ENCODE assay signal across 18 cellular contexts in genomic region chr17:71024172-71024571, GRCh38.
DNase-seq lines count a peak whose midpoint lies in the region; ATAC-seq and TF ChIP-seq lines count a peak whose summit lies in the region.
"Had no signal": no experiment of that assay in that cellular context is flagged by ENCODE, and none has a peak within 500 bp of the region (broad histone marks: within the 10 kb centered on the region; RNA-seq: fewer than 3 reads in every experiment).

No MANE protein-coding gene starts in this region.

- CTCF ChIA-PET in HEK293T (lab: Yijun Ruan, JAX) = interaction anchor here (0.6 to 0.7 kb wide), 2 partner anchors 129 to 139 kb away, joined by 3 read pairs; no protein-coding TSS in a partner anchor

- DNase-seq in NCI-H1092 treated with DMSO at 0.1 percent for 48 hours (lab: John Stamatoyannopoulos, UW) (peak; percentile 6), NCI-H1092 (lab: John Stamatoyannopoulos, UW) (no peak), HEK293T (ENCODE audit: extremely low spot score) (peak; percentile 36), NCI-H748 (lab: John Stamatoyannopoulos, UW; ENCODE audit: unreplicated experiment) (peak; percentile 53), iris pigment epithelial cell (ENCODE audit: low read depth) (peak; percentile 9), COR-L47 (lab: John Stamatoyannopoulos, UW) (no peak), ACHN (no peak)
- DNase-seq: activated CD4-positive, alpha-beta T cell treated with anti-CD3 and anti-CD28 coated beads, Interleukin-2, amount 10 ng/mL, durations not matched to agents 7 days and 5 days; activated naive CD8-positive, alpha-beta T cell treated with anti-CD3 and anti-CD28 coated beads, Interleukin-2, amount 50 U/mL, for 24 hours; activated T-cell treated with anti-CD3 and anti-CD28 coated beads, Interleukin-2, amount 50 U/mL, for 4 hours; CD4-positive, alpha-beta T cell; left ventricle myocardium inferior; naive thymus-derived CD4-positive, alpha-beta T cell; NK-92 treated with Interleukin-12 subunit alpha and Interleukin-12 subunit beta, amount 100 ng/mL, for 24 hours; PC-9; Right ventricle myocardium superior; stimulated activated naive CD8-positive, alpha-beta T cell treated with anti-CD3 and anti-CD28 coated beads, Interleukin-15, Interleukin-2, amounts not matched to agents 100 U/mL and 50 U/mL, for 24 hours had no signal

- ATAC-seq in GM19351 (IDR thresholded peaks at IDR 0.05; ENCODE audit: unreplicated experiment) = no peak
- ATAC-seq: activated naive CD8-positive, alpha-beta T cell treated with anti-CD3 and anti-CD28 coated beads, Interleukin-2, amount 50 U/mL, for 24 hours; activated T-cell treated with anti-CD3 and anti-CD28 coated beads, Interleukin-2, amount 50 U/mL, for 4 hours; naive thymus-derived CD4-positive, alpha-beta T cell; stimulated activated naive CD8-positive, alpha-beta T cell treated with anti-CD3 and anti-CD28 coated beads, Interleukin-15, Interleukin-2, amounts not matched to agents 100 U/mL and 50 U/mL, for 24 hours had no signal

- in situ Hi-C loops in ACHN (cut with HindIII; ENCODE audit: low pct_ligation_motif_present, low pct_unique_long_range_greater_than_20kb, low sequenced_read_pairs) = no loop called here

- POLR2A ChIA-PET in HEK293T (lab: Yijun Ruan, JAX) = interaction anchor here (1.4 kb wide), 1 partner anchor 55 kb away, joined by 6 read pairs; no protein-coding TSS in a partner anchor

TF ChIP-seq in HEK293T, 16 proteins besides CTCF, POLR2A, EP300 and RAD21:
- no peak for TF ChIP-seq SUZ12 (IDR thresholded peaks at IDR 0.05)
- no peak for TF ChIP-seq FOXA1 (IDR thresholded peaks at IDR 0.05)
- no peak for TF ChIP-seq SP1 (IDR thresholded peaks at IDR 0.05)
- TF ChIP-seq ARNT (IDR thresholded peaks at IDR 0.05) = no peak
- no peak for TF ChIP-seq LEF1 (IDR thresholded peaks at IDR 0.05; ENCODE audit: borderline replicate concordance)
- TF ChIP-seq FOXK2 (IDR thresholded peaks at IDR 0.05) = no peak
- TF ChIP-seq ELF4 (IDR thresholded peaks at IDR 0.05) = no peak
- TF ChIP-seq BHLHE40 (IDR thresholded peaks at IDR 0.05; ENCODE audit: borderline replicate concordance) = no peak
- TF ChIP-seq HDGF (IDR thresholded peaks at IDR 0.05; ENCODE audit: borderline replicate concordance) = no peak
- no peak for TF ChIP-seq CTBP1 (IDR thresholded peaks at IDR 0.05; ENCODE audit: borderline replicate concordance)

Comparison
In these comparisons a context has a peak if more than half of its experiments do, and no peak if none do; other contexts are left out.
1. DNase-seq: peak in NCI-H1092 treated with DMSO at 0.1 percent for 48 hours (single experiment), HEK293T (single experiment), NCI-H748 (single experiment) and iris pigment epithelial cell (single experiment); none in NCI-H1092 (single experiment), COR-L47 (single experiment) and ACHN (single experiment).